ENCODE assay signal across 17 cellular contexts in the genomic region with DNA sequence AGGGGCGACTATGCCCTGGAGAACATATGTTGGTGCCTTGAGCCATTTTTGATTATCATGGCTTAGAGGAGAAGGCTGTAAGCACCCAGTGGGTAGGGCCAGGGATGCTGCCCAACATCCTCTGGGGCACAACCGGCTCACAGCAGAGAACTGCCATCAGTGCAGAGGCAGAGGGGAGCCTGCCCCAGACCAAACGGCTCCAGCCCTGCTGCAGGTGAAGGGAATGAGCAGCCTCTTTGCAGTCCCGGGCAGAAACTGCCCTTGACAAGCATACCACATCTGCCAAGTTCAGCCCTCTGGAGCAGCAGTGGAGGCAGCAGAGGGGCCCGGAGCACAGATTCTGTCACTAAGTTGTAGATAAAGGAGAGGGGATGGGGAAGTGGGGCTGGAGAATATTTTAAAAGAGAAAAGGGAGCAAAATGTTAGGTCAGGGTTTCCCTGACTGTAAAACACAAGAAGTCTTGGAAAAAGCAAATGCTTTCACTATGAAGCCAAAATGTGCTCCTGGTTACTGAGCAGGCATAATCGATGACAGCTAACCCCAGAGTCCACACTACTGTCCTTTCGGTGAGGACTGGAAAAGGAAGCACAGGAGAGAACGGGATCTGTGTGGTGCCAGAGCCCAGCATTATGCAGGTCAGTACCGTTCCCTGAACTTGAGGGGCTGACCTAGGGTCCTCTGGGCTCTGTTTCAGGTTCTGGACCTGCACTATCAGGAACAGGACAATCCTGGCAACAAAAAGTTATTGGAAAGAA.
DNase-seq lines count a peak whose midpoint lies in the region; ATAC-seq, FAIRE-seq and TF ChIP-seq lines count a peak whose summit lies in the region.
"Had no signal": no experiment of that assay in that cellular context is flagged by ENCODE, and none has a peak within 500 bp of the region (broad histone marks: within the 10 kb centered on the region; RNA-seq: fewer than 3 reads in every experiment).

No MANE protein-coding gene starts in this region.

- ATAC-seq in right cardiac atrium: no peak
- ATAC-seq in stimulated activated naive B cell treated with anti-CD40 and anti-IgM and Interleukin-4, amounts not matched to agents 10 μg/mL and 1 μg/mL and 100 μg/mL, for 72 hours (replicated peaks): no peak
- no peak for ATAC-seq in GM18502 (IDR thresholded peaks at IDR 0.05; ENCODE audit: poor library complexity, unreplicated experiment)
- ATAC-seq: esophagus mucosa, left lung, Right ventricle myocardium inferior had no signal

- H3K4me1 ChIP-seq in cardiac muscle cell (ENCODE audit: low read depth) (peaks cover 14% of the 10 kb centered on the region), right cardiac atrium (ENCODE audit: control insufficient read depth, insufficient read depth, low read length) (peaks cover 20% of the 10 kb centered on the region), liver (ENCODE audit: control insufficient read depth in 4 of 4, insufficient read depth in 4 of 4, low read length in 3 of 4) (peaks cover 16 to 44% (median 32%) of the 10 kb centered on the region in 4 donors), PC-9 (replicated peaks; ENCODE audit: insufficient read depth) (no peaks in the 10 kb centered on the region)
- H3K4me1 ChIP-seq: breast epithelium, parathyroid adenoma had no signal

- peaks cover 11% of the 10 kb centered on the region; the same call in 1 of the 2 replicates for H3F3A ChIP-seq in PC-9 (ENCODE audit: insufficient read depth, low read depth)

- H3K27me3 ChIP-seq in cardiac muscle cell (no peaks in the 10 kb centered on the region), right cardiac atrium (ENCODE audit: control insufficient read depth, insufficient read depth) (no peaks in the 10 kb centered on the region), liver (ENCODE audit: control insufficient read depth in 4 of 4, insufficient read depth in 4 of 4, low read length in 3 of 4) (no peaks in the 10 kb centered on the region), PC-9 (ENCODE audit: insufficient read depth, low read depth) (no peaks in the 10 kb centered on the region)
- H3K27me3 ChIP-seq: breast epithelium, left lung had no signal

- TF ChIP-seq RAD21 in liver (IDR thresholded peaks at IDR 0.05): peak in 1 of 2 donors; percentile 28

- peaks cover 12% of the 10 kb centered on the region for H3K36me3 ChIP-seq in cardiac muscle cell
- peaks cover 0 to 5% (median 0%) of the 10 kb centered on the region in 4 donors for H3K36me3 ChIP-seq in liver (ENCODE audit: control insufficient read depth in 4 of 4, insufficient read depth in 3 of 4, low read depth in 1 of 4, low read length in 3 of 4)
- no peaks in the 10 kb centered on the region for H3K36me3 ChIP-seq in PC-9 (ENCODE audit: low read depth)
- H3K36me3 ChIP-seq: breast epithelium had no signal

- H3K4me2 ChIP-seq in PC-9: no peak overlapping the region

- peaks cover 22% of the 10 kb centered on the region for H3K36me3 Mint-ChIP-seq in activated CD4-positive, alpha-beta memory T cell treated with anti-CD3 and anti-CD28 coated beads for 36 hours
- H3K36me3 Mint-ChIP-seq in stimulated activated naive B cell treated with anti-CD40 and anti-IgM and Interleukin-4, amounts not matched to agents 10 μg/mL and 1 μg/mL and 100 μg/mL, for 72 hours: peaks cover 39 to 60% of the 10 kb centered on the region in 2 donors

- no peaks in the 10 kb centered on the region for H3K27me3 Mint-ChIP-seq in activated CD4-positive, alpha-beta memory T cell treated with anti-CD3 and anti-CD28 coated beads for 36 hours
- H3K27me3 Mint-ChIP-seq in stimulated activated naive B cell treated with anti-CD40 and anti-IgM and Interleukin-4, amounts not matched to agents 10 μg/mL and 1 μg/mL and 100 μg/mL, for 72 hours: no peaks in the 10 kb centered on the region

- H2AFZ ChIP-seq in PC-9: no peak overlapping the region
- H2AFZ ChIP-seq: parathyroid adenoma had no signal

- POLR2A ChIA-PET in activated CD4-positive, alpha-beta memory T cell treated with anti-CD3 and anti-CD28 coated beads for 36 hours (lab: Charles Lee): no interaction called here
- POLR2A ChIA-PET in PC-9 (lab: Charles Lee; ENCODE audit: unreplicated experiment): no interaction called here

- H3K4me1 Mint-ChIP-seq in activated CD4-positive, alpha-beta memory T cell treated with anti-CD3 and anti-CD28 coated beads for 36 hours (ENCODE audit: low read depth): peaks cover 71% of the 10 kb centered on the region
- peaks cover 55 to 66% of the 10 kb centered on the region in 2 donors for H3K4me1 Mint-ChIP-seq in stimulated activated naive B cell treated with anti-CD40 and anti-IgM and Interleukin-4, amounts not matched to agents 10 μg/mL and 1 μg/mL and 100 μg/mL, for 72 hours

- H3K4me3 Mint-ChIP-seq in activated CD4-positive, alpha-beta memory T cell treated with anti-CD3 and anti-CD28 coated beads for 36 hours: no peak overlapping the region
- no peak overlapping the region for H3K4me3 Mint-ChIP-seq in stimulated activated naive B cell treated with anti-CD40 and anti-IgM and Interleukin-4, amounts not matched to agents 10 μg/mL and 1 μg/mL and 100 μg/mL, for 72 hours

- no peaks in the 10 kb centered on the region for H3K9me3 Mint-ChIP-seq in activated CD4-positive, alpha-beta memory T cell treated with anti-CD3 and anti-CD28 coated beads for 36 hours
- no peaks in the 10 kb centered on the region for H3K9me3 Mint-ChIP-seq in stimulated activated naive B cell treated with anti-CD40 and anti-IgM and Interleukin-4, amounts not matched to agents 10 μg/mL and 1 μg/mL and 100 μg/mL, for 72 hours

- TF ChIP-seq CTCF in cardiac muscle cell (IDR thresholded peaks at IDR 0.05; ENCODE audit: low read depth, low read length) (no peak), liver (IDR thresholded peaks at IDR 0.05; ENCODE audit: low read depth, low read length, missing input control) (no peak), PC-9 (conservative IDR thresholded peaks at IDR 0.05) (no peak)

- CTCF ChIA-PET in activated CD4-positive, alpha-beta memory T cell treated with anti-CD3 and anti-CD28 coated beads for 36 hours (lab: Charles Lee): no interaction called here
- CTCF ChIA-PET in PC-9 (lab: Charles Lee): no interaction called here

- intact Hi-C loops in right cardiac atrium (cut with DNase I) (no loop called here), PC-9 (cut with micrococcal nuclease; ENCODE audit: unreplicated experiment) (no loop called here)
- intact Hi-C loops in activated CD4-positive, alpha-beta memory T cell treated with anti-CD3 and anti-CD28 coated beads for 36 hours (cut with micrococcal nuclease): no loop called here

- no peak overlapping the region for H3K4me3 ChIP-seq in cardiac muscle cell
- no peak overlapping the region for H3K4me3 ChIP-seq in right cardiac atrium (ENCODE audit: low read length)
- H3K4me3 ChIP-seq in liver (ENCODE audit: low read depth in 1 of 3, low read length in 3 of 3): no peak overlapping the region
- H3K4me3 ChIP-seq in PC-9: no peak overlapping the region
- H3K4me3 ChIP-seq: breast epithelium, left lung had no signal

- 63% methylated on average over 9 of the region's 9 CpGs for WGBS in right cardiac atrium
- WGBS in liver: 47% methylated on average over 9 of the region's 9 CpGs

- no peak overlapping the region for H3K9ac ChIP-seq in liver (ENCODE audit: low read depth in 1 of 2, low read length in 2 of 2)
- H3K9ac ChIP-seq: parathyroid adenoma had no signal

- DNase-seq in cardiac muscle cell (ENCODE audit: low read depth in 1 of 2, low spot score in 1 of 2): no peak
- DNase-seq in right cardiac atrium: no peak
- no peak for DNase-seq in activated CD4-positive, alpha-beta memory T cell treated with anti-CD3 and anti-CD28 coated beads for 36 hours
- DNase-seq in stimulated activated naive B cell treated with anti-CD40 and anti-IgM and Interleukin-4, amounts not matched to agents 10 μg/mL and 1 μg/mL and 100 μg/mL, for 72 hours: no peak
- DNase-seq in PC-9: no peak
- no peak for DNase-seq in RCC 7860 (ENCODE audit: low spot score)
- DNase-seq: activated gamma-delta T cell treated with Interleukin-2 at 50 U/mL for 16 hours; left lung; NCI-H1694 treated with DMSO at 0.1 percent for 48 hours; stimulated activated CD4-positive, alpha-beta T cell treated with anti-CD3 and anti-CD28 coated beads, Interleukin-1b, Interleukin-23, amount 100 ng/mL, for 48 hours; substantia nigra had no signal

- no peak for FAIRE-seq in RCC 7860 (lab: Jason Lieb, UNC)

- H3K27ac ChIP-seq in cardiac muscle cell: peak overlapping the region; percentile 51
- no peak overlapping the region for H3K27ac ChIP-seq in right cardiac atrium (ENCODE audit: low read length)
- peak overlapping the region in 1 of 2 donors; percentile 27 for H3K27ac ChIP-seq in liver (ENCODE audit: low read depth in 1 of 2, low read length in 2 of 2)
- H3K27ac ChIP-seq in PC-9: no peak overlapping the region
- H3K27ac ChIP-seq: breast epithelium, left lung, parathyroid adenoma had no signal

- H3K27ac Mint-ChIP-seq in activated CD4-positive, alpha-beta memory T cell treated with anti-CD3 and anti-CD28 coated beads for 36 hours: peak overlapping the region; percentile 64
- peak overlapping the region; percentile 85 for H3K27ac Mint-ChIP-seq in stimulated activated naive B cell treated with anti-CD40 and anti-IgM and Interleukin-4, amounts not matched to agents 10 μg/mL and 1 μg/mL and 100 μg/mL, for 72 hours

- BruUV-seq in PC-9 (replicated peaks; lab: Mats Ljungman, UMichigan): no TSS peak

- H3K9me3 ChIP-seq in cardiac muscle cell (ENCODE audit: low read depth) (no peaks in the 10 kb centered on the region), right cardiac atrium (ENCODE audit: control insufficient read depth, low read length) (no peaks in the 10 kb centered on the region), liver (ENCODE audit: control insufficient read depth in 4 of 4, low read length in 3 of 4) (no peaks in the 10 kb centered on the region), PC-9 (ENCODE audit: insufficient read depth, low read depth) (no peaks in the 10 kb centered on the region)
- H3K9me3 ChIP-seq: breast epithelium, left lung had no signal

- peaks cover 74% of the 10 kb centered on the region for H4K20me1 ChIP-seq in PC-9 (ENCODE audit: insufficient read depth)

- peaks cover 63% of the 10 kb centered on the region for H3K79me2 ChIP-seq in PC-9 (ENCODE audit: low read depth)

- no peaks in the 10 kb centered on the region for H3K9me2 ChIP-seq in PC-9 (ENCODE audit: insufficient read depth)

TF ChIP-seq in liver, 16 proteins besides CTCF, POLR2A, EP300 and RAD21:
- no peak for TF ChIP-seq JUND (IDR thresholded peaks at IDR 0.05)
- peak; percentile 57 to 77 for TF ChIP-seq HNF4A (conservative IDR thresholded peaks at IDR 0.05)
- TF ChIP-seq RXRA (IDR thresholded peaks at IDR 0.05): peak in 1 of 2 donors; percentile 18
